In genomic region chr4:783133-783541, GRCh38 we compare ENCODE assay signal across 11 cellular contexts. TPM values are rescaled to one million over a fixed set of nuclear protein-coding genes. Genes with fewer than 3 reads are reported as not detected.
DNase-seq lines count a peak whose midpoint lies in the region; ATAC-seq and TF ChIP-seq lines count a peak whose summit lies in the region.
"Had no signal": no experiment of that assay in that cellular context is flagged by ENCODE, and none has a peak within 500 bp of the region (broad histone marks: within the 10 kb centered on the region; RNA-seq: fewer than 3 reads in every experiment).

No MANE protein-coding gene starts in this region.

- peak overlapping the region; percentile 21 to 94 for H3K27ac ChIP-seq in ascending aorta
- H3K27ac ChIP-seq in upper lobe of right lung, result peak overlapping the region; percentile 11

- no peak for ATAC-seq in Right ventricle myocardium superior (ENCODE audit: poor library complexity)
- ATAC-seq in upper lobe of right lung, result no peak
- ATAC-seq in omental fat pad (ENCODE audit: low FRiP score), result no peak
- no peak for ATAC-seq in GM21723 (IDR thresholded peaks at IDR 0.05; ENCODE audit: unreplicated experiment)
- ATAC-seq in HG03571 (IDR thresholded peaks at IDR 0.05; ENCODE audit: unreplicated experiment), result no peak
- ATAC-seq: activated CD8-positive, alpha-beta T cell treated with anti-CD3 and anti-CD28 coated beads, Interleukin-2, amount 10 ng/mL, durations not matched to agents 7 days and 5 days; activated naive CD4-positive, alpha-beta T cell treated with anti-CD3 and anti-CD28 coated beads, Interleukin-2, amount 50 U/mL, for 72 hours; naive thymus-derived CD8-positive, alpha-beta T cell had no signal

- peaks cover 17% of the 10 kb centered on the region for H3K27me3 ChIP-seq in ascending aorta
- peaks cover 28% of the 10 kb centered on the region for H3K27me3 ChIP-seq in upper lobe of right lung

- intact Hi-C loops in cardiac septum (cut with DNase I) (loop anchor here (5.0 kb wide), 3 partner anchors 44 to 149 kb away; partner anchors contain the start of genes CPLX1, GAK, SLC49A3 and TMEM175), Right ventricle myocardium superior (cut with DNase I) (no loop called here), ascending aorta (cut with DNase I) (loop anchor here (2.0 to 5.0 kb wide), 4 partner anchors 226 to 1479 kb away; partner anchors contain the start of genes MXD4, PIGG and ZNF721), upper lobe of right lung (cut with DNase I) (no loop called here)

- peaks cover 2% of the 10 kb centered on the region for H3K9me3 Mint-ChIP-seq in nephron progenitor cell
- H3K9me3 Mint-ChIP-seq: activated naive CD4-positive, alpha-beta T cell treated with anti-CD3 and anti-CD28 coated beads, Interleukin-2, amount 50 U/mL, for 72 hours; naive thymus-derived CD8-positive, alpha-beta T cell had no signal

- H3K36me3 ChIP-seq in ascending aorta, result peaks cover 21 to 24% of the 10 kb centered on the region in 2 donors
- peaks cover 20% of the 10 kb centered on the region for H3K36me3 ChIP-seq in upper lobe of right lung

- DNase-seq in cardiac septum (ENCODE audit: low spot score) (peak; percentile 70), Right ventricle myocardium superior (no peak), ascending aorta (ENCODE audit: low spot score in 2 of 2) (no peak), nephron progenitor cell (no peak), upper lobe of right lung (no peak), omental fat pad (ENCODE audit: low spot score) (no peak)
- DNase-seq: activated CD8-positive, alpha-beta T cell treated with anti-CD3 and anti-CD28 coated beads, Interleukin-2, amount 10 ng/mL, durations not matched to agents 7 days and 5 days; naive thymus-derived CD8-positive, alpha-beta T cell had no signal

- H3K4me1 ChIP-seq in ascending aorta (peaks cover 8 to 31% of the 10 kb centered on the region in 2 donors), upper lobe of right lung (peaks cover 49% of the 10 kb centered on the region)

- H3K9me3 ChIP-seq in ascending aorta (peaks cover 0 to 16% of the 10 kb centered on the region in 2 donors), upper lobe of right lung (no peaks in the 10 kb centered on the region)

- peaks cover 26% of the 10 kb centered on the region for H3K36me3 Mint-ChIP-seq in nephron progenitor cell (ENCODE audit: low read depth)

- peaks cover 64% of the 10 kb centered on the region for H3K4me1 Mint-ChIP-seq in nephron progenitor cell

- TF ChIP-seq CTCF in ascending aorta (IDR thresholded peaks at IDR 0.05) (no peak), nephron progenitor cell (IDR thresholded peaks at IDR 0.05) (no peak), upper lobe of right lung (IDR thresholded peaks at IDR 0.05) (no peak), omental fat pad (IDR thresholded peaks at IDR 0.05) (no peak)

- H3K4me3 ChIP-seq in ascending aorta (no peak overlapping the region), upper lobe of right lung (no peak overlapping the region)

- H3K27ac Mint-ChIP-seq in nephron progenitor cell, result no peak overlapping the region

- H3K27me3 Mint-ChIP-seq in nephron progenitor cell (ENCODE audit: low read depth, poor library complexity), result peaks cover 58% of the 10 kb centered on the region

- H3K4me3 Mint-ChIP-seq in nephron progenitor cell, result peak overlapping the region; percentile 86

RNA-seq across cellular contexts. Expression of gene CPLX1, which starts 42.8 kb away (rescaled TPM):
- total RNA-seq in cardiac septum (9.4 TPM), Right ventricle myocardium superior (4.3 TPM), ascending aorta (1.1 TPM), upper lobe of right lung (5.2 TPM), omental fat pad (1 to 10 TPM in 3 of 4 donors, not detected in 1; 1.1 to 2.0 (median 1.9) TPM)

Comparison
In these comparisons a context has a peak if more than half of its experiments do, and no peak if none do; other contexts are left out.
1. intact Hi-C loops: an anchor here in cardiac septum (5.0 kb wide) and ascending aorta (2.0 to 5.0 kb wide); none called in Right ventricle myocardium superior and upper lobe of right lung.